Comparison of ENCODE assay signal across 9 cellular contexts in genomic region chr7:151249732-151250072, GRCh38. TPM values are rescaled to one million over a fixed set of nuclear protein-coding genes. Genes with fewer than 3 reads are reported as not detected.
DNase-seq lines count a peak whose midpoint lies in the region; ATAC-seq and TF ChIP-seq lines count a peak whose summit lies in the region.
"Had no signal": no experiment of that assay in that cellular context is flagged by ENCODE, and none has a peak within 500 bp of the region (broad histone marks: within the 10 kb centered on the region; RNA-seq: fewer than 3 reads in every experiment).

No MANE protein-coding gene starts in this region.

- H3K36me3 ChIP-seq in breast epithelium (no peaks in the 10 kb centered on the region), lung (ENCODE audit: control insufficient read depth in 2 of 2, insufficient read depth in 2 of 2, low read length in 2 of 2) (no peaks in the 10 kb centered on the region), upper lobe of right lung (no peaks in the 10 kb centered on the region)

- no peak for ATAC-seq in activated CD8-positive, alpha-beta T cell treated with anti-CD3 and anti-CD28 coated beads for 36 hours
- ATAC-seq in activated CD8-positive, alpha-beta T cell treated with anti-CD3 and anti-CD28 coated beads, Interleukin-2, amount 10 ng/mL, durations not matched to agents 7 days and 5 days: no peak
- ATAC-seq in lung (ENCODE audit: insufficient read depth, low FRiP score) (no peak), upper lobe of right lung (peak; percentile 51), HG03159 (IDR thresholded peaks at IDR 0.05; ENCODE audit: unreplicated experiment) (no peak)

- H3K4me1 ChIP-seq in breast epithelium (peaks cover 8 to 19% of the 10 kb centered on the region in 2 donors), lung (ENCODE audit: control insufficient read depth in 2 of 2, insufficient read depth in 2 of 2, low read length in 2 of 2) (peaks cover 0 to 24% of the 10 kb centered on the region in 2 donors), upper lobe of right lung (peaks cover 30% of the 10 kb centered on the region)

- H3K4me1 Mint-ChIP-seq in activated CD8-positive, alpha-beta T cell treated with anti-CD3 and anti-CD28 coated beads for 36 hours (ENCODE audit: low read depth): peaks cover 30% of the 10 kb centered on the region
- H3K4me1 Mint-ChIP-seq in activated CD8-positive, alpha-beta T cell treated with anti-CD3 and anti-CD28 coated beads, Interleukin-2, amount 10 ng/mL, durations not matched to agents 7 days and 5 days (ENCODE audit: low read depth): peaks cover 30% of the 10 kb centered on the region

- no peak for TF ChIP-seq CTCF in activated CD8-positive, alpha-beta T cell treated with anti-CD3 and anti-CD28 coated beads for 36 hours (IDR thresholded peaks at IDR 0.05)
- TF ChIP-seq CTCF in breast epithelium (IDR thresholded peaks at IDR 0.05) (no peak), lung (IDR thresholded peaks at IDR 0.05; ENCODE audit: control extremely low read depth, extremely low read depth) (no peak), upper lobe of right lung (IDR thresholded peaks at IDR 0.05) (no peak)

- H3K36me3 Mint-ChIP-seq in activated CD8-positive, alpha-beta T cell treated with anti-CD3 and anti-CD28 coated beads for 36 hours (ENCODE audit: low read depth): no peaks in the 10 kb centered on the region
- H3K36me3 Mint-ChIP-seq in activated CD8-positive, alpha-beta T cell treated with anti-CD3 and anti-CD28 coated beads, Interleukin-2, amount 10 ng/mL, durations not matched to agents 7 days and 5 days (ENCODE audit: low read depth): no peaks in the 10 kb centered on the region

- CTCF ChIA-PET in activated CD8-positive, alpha-beta T cell treated with anti-CD3 and anti-CD28 coated beads for 36 hours (lab: Charles Lee): no interaction called here
- CTCF ChIA-PET in activated CD8-positive, alpha-beta T cell treated with anti-CD3 and anti-CD28 coated beads, Interleukin-2, amount 10 ng/mL, durations not matched to agents 7 days and 5 days (lab: Charles Lee): no interaction called here

- H3K4me3 Mint-ChIP-seq in activated CD8-positive, alpha-beta T cell treated with anti-CD3 and anti-CD28 coated beads for 36 hours: peak overlapping the region; percentile 32
- H3K4me3 Mint-ChIP-seq in activated CD8-positive, alpha-beta T cell treated with anti-CD3 and anti-CD28 coated beads, Interleukin-2, amount 10 ng/mL, durations not matched to agents 7 days and 5 days: no peak overlapping the region

- no peak for TF ChIP-seq POLR2A in breast epithelium (IDR thresholded peaks at IDR 0.05)

- 23 to 30% methylated on average over 5 of the region's 5 CpGs for WGBS in lung, 2 donors

- H3K27me3 ChIP-seq in breast epithelium (no peaks in the 10 kb centered on the region), lung (ENCODE audit: control insufficient read depth, insufficient read depth) (no peaks in the 10 kb centered on the region), upper lobe of right lung (peaks cover 13% of the 10 kb centered on the region)

- H3K27ac Mint-ChIP-seq in activated CD8-positive, alpha-beta T cell treated with anti-CD3 and anti-CD28 coated beads for 36 hours: no peak overlapping the region
- no peak overlapping the region for H3K27ac Mint-ChIP-seq in activated CD8-positive, alpha-beta T cell treated with anti-CD3 and anti-CD28 coated beads, Interleukin-2, amount 10 ng/mL, durations not matched to agents 7 days and 5 days

- no peaks in the 10 kb centered on the region for H3K9me3 Mint-ChIP-seq in activated CD8-positive, alpha-beta T cell treated with anti-CD3 and anti-CD28 coated beads for 36 hours
- no peaks in the 10 kb centered on the region for H3K9me3 Mint-ChIP-seq in activated CD8-positive, alpha-beta T cell treated with anti-CD3 and anti-CD28 coated beads, Interleukin-2, amount 10 ng/mL, durations not matched to agents 7 days and 5 days (ENCODE audit: insufficient read depth)

- H3K27me3 Mint-ChIP-seq in activated CD8-positive, alpha-beta T cell treated with anti-CD3 and anti-CD28 coated beads for 36 hours: peaks cover 41% of the 10 kb centered on the region
- peaks cover 75% of the 10 kb centered on the region for H3K27me3 Mint-ChIP-seq in activated CD8-positive, alpha-beta T cell treated with anti-CD3 and anti-CD28 coated beads, Interleukin-2, amount 10 ng/mL, durations not matched to agents 7 days and 5 days (ENCODE audit: low read depth)

- no peak for DNase-seq in activated CD8-positive, alpha-beta T cell treated with anti-CD3 and anti-CD28 coated beads for 36 hours
- no peak for DNase-seq in activated CD8-positive, alpha-beta T cell treated with anti-CD3 and anti-CD28 coated beads, Interleukin-2, amount 10 ng/mL, durations not matched to agents 7 days and 5 days
- DNase-seq in breast epithelium (ENCODE audit: low spot score in 2 of 2) (peak in 1 of 2 donors; percentile 62), lung (ENCODE audit: low spot score) (peak; percentile 77), upper lobe of right lung (no peak), T1000 (lab: John Stamatoyannopoulos, UW) (no peak), NCI-H2171 treated with DMSO at 0.1 percent for 48 hours (lab: John Stamatoyannopoulos, UW) (no peak)

- POLR2A ChIA-PET in activated CD8-positive, alpha-beta T cell treated with anti-CD3 and anti-CD28 coated beads for 36 hours (lab: Charles Lee): interaction anchor here (1.1 to 1.6 kb wide), 2 partner anchors 12 to 13 kb away, joined by 3 to 7 read pairs; no protein-coding TSS in a partner anchor
- POLR2A ChIA-PET in activated CD8-positive, alpha-beta T cell treated with anti-CD3 and anti-CD28 coated beads, Interleukin-2, amount 10 ng/mL, durations not matched to agents 7 days and 5 days (lab: Charles Lee): no interaction called here

- H3K4me3 ChIP-seq in breast epithelium: peak overlapping the region; percentile 58 to 86 (median 68)
- H3K4me3 ChIP-seq in lung: no peak overlapping the region
- H3K4me3 ChIP-seq in upper lobe of right lung: peak overlapping the region; percentile 61

- intact Hi-C loops in activated CD8-positive, alpha-beta T cell treated with anti-CD3 and anti-CD28 coated beads for 36 hours (cut with micrococcal nuclease): no loop called here
- intact Hi-C loops in breast epithelium (cut with DNase I; ENCODE audit: low total_unique reads) (no loop called here), upper lobe of right lung (cut with DNase I) (loop anchor here (10.0 kb wide), 1 partner anchor 55 kb away; no protein-coding TSS in a partner anchor)

- H3K9me3 ChIP-seq in breast epithelium: no peaks in the 10 kb centered on the region
- H3K9me3 ChIP-seq in lung (ENCODE audit: control insufficient read depth in 2 of 2, insufficient read depth in 1 of 2, low read length in 1 of 2): no peaks in the 10 kb centered on the region
- no peaks in the 10 kb centered on the region for H3K9me3 ChIP-seq in upper lobe of right lung

- peak overlapping the region; percentile 84 to 94 for H3K27ac ChIP-seq in breast epithelium
- peak overlapping the region; percentile 84 to 97 for H3K27ac ChIP-seq in lung (ENCODE audit: low read depth in 1 of 2, low read length in 1 of 2)
- peak overlapping the region; percentile 80 for H3K27ac ChIP-seq in upper lobe of right lung

RNA-seq across cellular contexts. Expression of gene SMARCD3, which starts 1.2 kb away (rescaled TPM):
- 1 to 10 TPM; 8.2 to 8.9 TPM for total RNA-seq in activated CD8-positive, alpha-beta T cell treated with anti-CD3 and anti-CD28 coated beads for 36 hours
- 1 to 10 TPM; 4.2 to 4.7 TPM for total RNA-seq in activated CD8-positive, alpha-beta T cell treated with anti-CD3 and anti-CD28 coated beads, Interleukin-2, amount 10 ng/mL, durations not matched to agents 7 days and 5 days
- 10 to 100 TPM; 21.3 to 69.5 (median 43.5) TPM for total RNA-seq in breast epithelium
- total RNA-seq in lung: 10 to 100 TPM; 37.5 to 70.9 TPM
- polyA plus RNA-seq in lung: 10 to 100 TPM; 40.3 to 62.5 TPM
- 61.5 TPM for total RNA-seq in upper lobe of right lung

RNA-seq across cellular contexts. Expression of gene CHPF2, which starts 17.4 kb away (rescaled TPM):
- total RNA-seq in activated CD8-positive, alpha-beta T cell treated with anti-CD3 and anti-CD28 coated beads for 36 hours: 10 to 100 TPM; 23.7 to 27.3 TPM
- total RNA-seq in activated CD8-positive, alpha-beta T cell treated with anti-CD3 and anti-CD28 coated beads, Interleukin-2, amount 10 ng/mL, durations not matched to agents 7 days and 5 days: 10 to 100 TPM; 34.7 to 36.1 TPM
- 10 to 100 TPM; 24.5 to 40.6 (median 38.3) TPM for total RNA-seq in breast epithelium
- total RNA-seq in lung: 10 to 100 TPM; 23.3 to 54.0 TPM
- polyA plus RNA-seq in lung: 10 to 100 TPM; 33.8 to 36.2 TPM
- 37.2 TPM for total RNA-seq in upper lobe of right lung

RNA-seq across cellular contexts. Expression of gene ABCF2, which starts 22.7 kb away (rescaled TPM):
- total RNA-seq in activated CD8-positive, alpha-beta T cell treated with anti-CD3 and anti-CD28 coated beads for 36 hours: 10 to 100 TPM; 48.1 to 56.2 TPM
- total RNA-seq in activated CD8-positive, alpha-beta T cell treated with anti-CD3 and anti-CD28 coated beads, Interleukin-2, amount 10 ng/mL, durations not matched to agents 7 days and 5 days: 10 to 100 TPM; 38.2 to 45.9 TPM
- total RNA-seq in breast epithelium (10 to 100 TPM; 35.6 to 58.7 (median 42.2) TPM), lung (10 to 100 TPM; 13.2 to 36.2 TPM), upper lobe of right lung (26.3 TPM)
- polyA plus RNA-seq in lung: 10 to 100 TPM; 15.4 to 36.3 TPM

RNA-seq across cellular contexts. Expression of gene H2BK1, which starts 39.4 kb away (rescaled TPM):
- not detected for total RNA-seq in activated CD8-positive, alpha-beta T cell treated with anti-CD3 and anti-CD28 coated beads for 36 hours
- under 1 TPM in 1 of 2 experiments, not detected in 1; 0.76 TPM for total RNA-seq in activated CD8-positive, alpha-beta T cell treated with anti-CD3 and anti-CD28 coated beads, Interleukin-2, amount 10 ng/mL, durations not matched to agents 7 days and 5 days
- total RNA-seq in breast epithelium (not detected), lung (under 1 TPM in 1 of 2 donors, not detected in 1; 0.52 TPM), upper lobe of right lung (not detected)
- polyA plus RNA-seq in lung: not detected
- total RNA-seq: mononuclear cell had no signal
